Comparison of ENCODE assay signal across 9 cellular contexts in the genomic region with DNA sequence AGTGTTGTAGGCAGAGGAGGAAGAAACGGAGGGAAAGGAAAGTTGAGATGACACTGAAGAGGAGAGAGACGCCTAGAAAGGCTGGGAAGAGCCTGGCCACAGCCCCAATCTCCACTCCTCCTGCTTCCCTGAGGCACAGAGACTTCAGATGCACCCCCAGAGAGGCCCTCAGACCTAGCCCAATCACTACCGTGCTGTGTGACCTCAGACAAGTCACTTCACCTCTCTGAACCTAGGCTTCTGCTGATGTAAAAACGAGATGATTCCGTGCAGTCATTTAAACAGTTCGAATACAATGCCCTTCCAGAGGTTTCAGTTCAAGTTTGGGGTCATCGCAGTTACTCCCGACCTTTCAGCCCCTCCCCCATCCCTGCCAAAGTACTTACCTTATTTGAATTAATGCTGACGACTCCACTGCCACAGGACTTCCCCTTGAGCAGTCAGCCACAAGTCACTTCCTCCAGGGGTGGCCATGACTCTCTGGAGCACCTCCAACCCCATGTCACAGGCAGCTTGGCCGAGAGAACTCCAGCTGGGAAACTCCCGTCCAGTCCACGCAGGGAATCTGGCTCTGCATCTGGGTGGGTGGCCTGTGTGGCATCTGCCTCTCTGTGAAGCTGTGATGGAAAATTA.
A peak's percentile ranks its signal among the peaks of the same experiment; 100 is the strongest.
DNase-seq lines count a peak whose midpoint lies in the region; ATAC-seq and TF ChIP-seq lines count a peak whose summit lies in the region.
"Had no signal": no experiment of that assay in that cellular context is flagged by ENCODE, and none has a peak within 500 bp of the region (broad histone marks: within the 10 kb centered on the region; RNA-seq: fewer than 3 reads in every experiment).

No MANE protein-coding gene starts in this region.

- in situ Hi-C loops in ACHN (cut with HindIII; ENCODE audit: low pct_ligation_motif_present, low pct_unique_long_range_greater_than_20kb, low sequenced_read_pairs) = no loop called here

- no peaks in the 10 kb centered on the region for H3K36me3 ChIP-seq in GM06990 (ENCODE audit: control insufficient read depth, insufficient read depth, low read length)
- H3K36me3 ChIP-seq: heart right ventricle had no signal

- CTCF ChIA-PET in activated CD8-positive, alpha-beta T cell treated with anti-CD3 and anti-CD28 coated beads, Interleukin-2, amount 10 ng/mL, durations not matched to agents 7 days and 5 days (lab: Charles Lee) = interaction anchor here (1.0 kb wide), 1 partner anchor 10 kb away, joined by 3 read pairs; no protein-coding TSS in a partner anchor

- H3K27me3 Mint-ChIP-seq in activated CD8-positive, alpha-beta T cell treated with anti-CD3 and anti-CD28 coated beads, Interleukin-2, amount 10 ng/mL, durations not matched to agents 7 days and 5 days (ENCODE audit: low read depth) = peaks cover 16% of the 10 kb centered on the region
- no peaks in the 10 kb centered on the region for H3K27me3 Mint-ChIP-seq in natural killer cell treated with Interleukin-12 subunit alpha and Interleukin-12 subunit beta and Interleukin-15 and Interleukin-18, amount 100 ng/mL, for 72 hours

- H3K9me3 Mint-ChIP-seq in activated CD8-positive, alpha-beta T cell treated with anti-CD3 and anti-CD28 coated beads, Interleukin-2, amount 10 ng/mL, durations not matched to agents 7 days and 5 days (ENCODE audit: insufficient read depth) = no peaks in the 10 kb centered on the region
- H3K9me3 Mint-ChIP-seq in natural killer cell treated with Interleukin-12 subunit alpha and Interleukin-12 subunit beta and Interleukin-15 and Interleukin-18, amount 100 ng/mL, for 72 hours = no peaks in the 10 kb centered on the region

- H3K4me3 Mint-ChIP-seq in activated CD8-positive, alpha-beta T cell treated with anti-CD3 and anti-CD28 coated beads, Interleukin-2, amount 10 ng/mL, durations not matched to agents 7 days and 5 days = peak overlapping the region; percentile 16
- H3K4me3 Mint-ChIP-seq in natural killer cell treated with Interleukin-12 subunit alpha and Interleukin-12 subunit beta and Interleukin-15 and Interleukin-18, amount 100 ng/mL, for 72 hours = peak overlapping the region; percentile 77

- peaks cover 60% of the 10 kb centered on the region for H3K4me1 Mint-ChIP-seq in activated CD8-positive, alpha-beta T cell treated with anti-CD3 and anti-CD28 coated beads, Interleukin-2, amount 10 ng/mL, durations not matched to agents 7 days and 5 days (ENCODE audit: low read depth)
- H3K4me1 Mint-ChIP-seq in natural killer cell treated with Interleukin-12 subunit alpha and Interleukin-12 subunit beta and Interleukin-15 and Interleukin-18, amount 100 ng/mL, for 72 hours (ENCODE audit: low read depth in 2 of 2) = peaks cover 38 to 42% of the 10 kb centered on the region in 2 donors

- ATAC-seq in HG03342 (IDR thresholded peaks at IDR 0.05; ENCODE audit: unreplicated experiment) (peak; percentile 44), GM21367 (IDR thresholded peaks at IDR 0.05; ENCODE audit: unreplicated experiment) (no peak)
- peak; percentile 40 for ATAC-seq in activated CD8-positive, alpha-beta T cell treated with anti-CD3 and anti-CD28 coated beads, Interleukin-2, amount 10 ng/mL, durations not matched to agents 7 days and 5 days
- peak; percentile 54 to 75 for ATAC-seq in natural killer cell treated with Interleukin-12 subunit alpha and Interleukin-12 subunit beta and Interleukin-15 and Interleukin-18, amount 100 ng/mL, for 72 hours

- peak overlapping the region; percentile 48 for H3K27ac Mint-ChIP-seq in activated CD8-positive, alpha-beta T cell treated with anti-CD3 and anti-CD28 coated beads, Interleukin-2, amount 10 ng/mL, durations not matched to agents 7 days and 5 days
- H3K27ac Mint-ChIP-seq in natural killer cell treated with Interleukin-12 subunit alpha and Interleukin-12 subunit beta and Interleukin-15 and Interleukin-18, amount 100 ng/mL, for 72 hours = peak overlapping the region; percentile 10 to 81

- H3K27me3 ChIP-seq in GM06990 (replicated peaks; ENCODE audit: control insufficient read depth, insufficient read depth, low read length) = no peaks in the 10 kb centered on the region
- H3K27me3 ChIP-seq: heart right ventricle had no signal

- no peak overlapping the region for H3K4me3 ChIP-seq in GM06990 (replicated peaks; ENCODE audit: low read depth, low read length)
- H3K4me3 ChIP-seq: heart right ventricle had no signal

- peak; percentile 50 for DNase-seq in GM06990 (ENCODE audit: extremely low read depth, insufficient read length)
- peak; percentile 62 for DNase-seq in activated CD8-positive, alpha-beta T cell treated with anti-CD3 and anti-CD28 coated beads, Interleukin-2, amount 10 ng/mL, durations not matched to agents 7 days and 5 days
- DNase-seq in natural killer cell treated with Interleukin-12 subunit alpha and Interleukin-12 subunit beta and Interleukin-15 and Interleukin-18, amount 100 ng/mL, for 72 hours (ENCODE audit: low spot score) = peak; percentile 68
- no peak for DNase-seq in DMS 273 (lab: John Stamatoyannopoulos, UW; ENCODE audit: unreplicated experiment)
- DNase-seq in NCI-H748 (lab: John Stamatoyannopoulos, UW; ENCODE audit: unreplicated experiment) = no peak
- DNase-seq in ACHN = no peak
- DNase-seq: heart right ventricle had no signal

- no peak for TF ChIP-seq CTCF in GM06990 (IDR thresholded peaks at IDR 0.05; ENCODE audit: insufficient read depth, low read length, poor library complexity, severe bottlenecking)

- no peaks in the 10 kb centered on the region for H3K36me3 Mint-ChIP-seq in activated CD8-positive, alpha-beta T cell treated with anti-CD3 and anti-CD28 coated beads, Interleukin-2, amount 10 ng/mL, durations not matched to agents 7 days and 5 days (ENCODE audit: low read depth)
- H3K36me3 Mint-ChIP-seq in natural killer cell treated with Interleukin-12 subunit alpha and Interleukin-12 subunit beta and Interleukin-15 and Interleukin-18, amount 100 ng/mL, for 72 hours = no peaks in the 10 kb centered on the region

- POLR2A ChIA-PET in activated CD8-positive, alpha-beta T cell treated with anti-CD3 and anti-CD28 coated beads, Interleukin-2, amount 10 ng/mL, durations not matched to agents 7 days and 5 days (lab: Charles Lee) = interaction anchor here (0.8 kb wide), 1 partner anchor 28 kb away, joined by 3 read pairs; no protein-coding TSS in a partner anchor

Comparison
In these comparisons a context has a peak if more than half of its experiments do, and no peak if none do; other contexts are left out.
1. DNase-seq: peak in GM06990 (single experiment), activated CD8-positive, alpha-beta T cell treated with anti-CD3 and anti-CD28 coated beads, Interleukin-2, amount 10 ng/mL, durations not matched to agents 7 days and 5 days (single experiment) and natural killer cell treated with Interleukin-12 subunit alpha and Interleukin-12 subunit beta and Interleukin-15 and Interleukin-18, amount 100 ng/mL, for 72 hours (single experiment); none in DMS 273 (single experiment), NCI-H748 (single experiment) and ACHN (single experiment).